In genomic region chr3:49662720-49663413, GRCh38 we compare ENCODE assay signal across 26 cellular contexts. TPM values are rescaled to one million over a fixed set of nuclear protein-coding genes. Genes with fewer than 3 reads are reported as not detected.
DNase-seq lines count a peak whose midpoint lies in the region; ATAC-seq, FAIRE-seq and TF ChIP-seq lines count a peak whose summit lies in the region.
"Had no signal": no experiment of that assay in that cellular context is flagged by ENCODE, and none has a peak within 500 bp of the region (broad histone marks: within the 10 kb centered on the region; RNA-seq: fewer than 3 reads in every experiment).

No MANE protein-coding gene starts in this region.

- ATAC-seq in GM18858 (IDR thresholded peaks at IDR 0.05; ENCODE audit: unreplicated experiment) = no peak
- ATAC-seq: A549; CD8-positive, alpha-beta T cell; HCT116 had no signal

- WGBS in H1 (ENCODE audit: extremely low coverage in 1 of 2, insufficient coverage in 1 of 2, insufficient read length in 1 of 2, insufficient replicate concordance in 2 of 2, low coverage in 1 of 2, low lambda C conversion rate in 2 of 2, missing lambda C conversion rate in 1 of 2), 2 experiments = 95% methylated on average over 34 of the region's 34 CpGs; no CpG with 5 or more reads in 1 of the 2 experiments
- no CpG with 5 or more reads among the region's 34 CpGs for WGBS in neuronal stem cell (ENCODE audit: extremely low coverage in 2 of 2, insufficient read length in 2 of 2, insufficient replicate concordance in 1 of 2), 2 donors

- H3K4me1 ChIP-seq in BLaER1 treated with 17β-estradiol and CSF1 and Interleukin-3, amounts not matched to agents 10 nM and 100 nM = peaks cover 14 to 50% (median 40%) of the 10 kb centered on the region in 10 experiments; a peak in 19 of 20 replicates
- H3K4me1 ChIP-seq in H1 (replicated peaks in 1 of 4; ENCODE audit: control insufficient read depth in 3 of 4, insufficient read depth in 4 of 4, low read length in 3 of 4) (peaks cover 0 to 8% (median under 1%) of the 10 kb centered on the region in 4 experiments; a peak in 1 of 7 replicates), neuronal stem cell (ENCODE audit: control insufficient read depth in 2 of 2, insufficient read depth in 1 of 2, low read depth in 1 of 2, low read length in 2 of 2) (peaks cover 0 to 2% of the 10 kb centered on the region in 2 donors)
- H3K4me1 ChIP-seq: BE2C had no signal

- H2BK5ac ChIP-seq in H1 (ENCODE audit: low read depth, low read length) = no peak overlapping the region
- no peak overlapping the region for H2BK5ac ChIP-seq in neuronal stem cell (ENCODE audit: low read length)

- no peak overlapping the region for H3K27ac Mint-ChIP-seq in mesothelial cell of epicardium
- H3K27ac Mint-ChIP-seq: CD4-positive, CD25-positive, alpha-beta regulatory T cell; CD8-positive, alpha-beta T cell had no signal

- no peaks in the 10 kb centered on the region for H3K23me2 ChIP-seq in H1 (ENCODE audit: low read depth, low read length)

- H3K56ac ChIP-seq in H1 (replicated peaks; ENCODE audit: insufficient read length, low read depth, low read length) = no peak overlapping the region

- CTCF ChIA-PET in H1 (lab: Charles Lee; ENCODE audit: partially characterized antibody) = interaction anchor here (0.8 to 3.9 kb wide), 8 partner anchors 9 to 126 kb away, joined by 3 to 21 read pairs (median 4); no protein-coding TSS in a partner anchor

- H4K8ac ChIP-seq in H1 (ENCODE audit: extremely low read depth, insufficient read depth, low read length) (peak overlapping the region; percentile 15; the same call in 1 of the 2 replicates), neuronal stem cell (ENCODE audit: low read depth, low read length) (peak overlapping the region; percentile 75)

- H3K4me2 ChIP-seq in BLaER1 treated with 17β-estradiol and CSF1 and Interleukin-3, amounts not matched to agents 10 nM and 100 nM = peak overlapping the region in 6 of 11 experiments; percentile 16 to 48 (median 32); a peak in 8 of 22 replicates
- H3K4me2 ChIP-seq in H1 (ENCODE audit: insufficient read depth in 1 of 2, low read depth in 2 of 2, low read length in 2 of 2) (no peak overlapping the region), neuronal stem cell (ENCODE audit: insufficient read depth, low read length, poor library complexity, severe bottlenecking) (no peak overlapping the region)
- H3K4me2 ChIP-seq: A549 had no signal

- H4K20me1 ChIP-seq in BLaER1 treated with 17β-estradiol and CSF1 and Interleukin-3, amounts not matched to agents 10 nM and 100 nM = peaks cover 0 to 20% (median 0%) of the 10 kb centered on the region in 11 experiments; a peak in 3 of 22 replicates
- no peaks in the 10 kb centered on the region for H4K20me1 ChIP-seq in H1 (replicated peaks in 1 of 2; ENCODE audit: control insufficient read depth in 1 of 2, insufficient read depth in 2 of 2, low read length in 2 of 2)

- H3K4me1 Mint-ChIP-seq in mesothelial cell of epicardium = peaks cover 2% of the 10 kb centered on the region
- H3K4me1 Mint-ChIP-seq: CD4-positive, CD25-positive, alpha-beta regulatory T cell had no signal

- no peak overlapping the region for H3K4me3 ChIP-seq in BLaER1 treated with 17β-estradiol and CSF1 and Interleukin-3, amounts not matched to agents 10 nM and 100 nM
- H3K4me3 ChIP-seq in H1 (ENCODE audit: extremely low read depth in 1 of 4, insufficient read depth in 2 of 4, low read depth in 3 of 4, low read length in 4 of 4) (no peak overlapping the region), neuronal stem cell (ENCODE audit: low read length in 2 of 2) (no peak overlapping the region)
- H3K4me3 ChIP-seq: A549, GM23248 had no signal

- no peaks in the 10 kb centered on the region; the same call in 1 of the 2 replicates for H3K79me1 ChIP-seq in H1 (ENCODE audit: low read depth, low read length)
- H3K79me1 ChIP-seq in neuronal stem cell (ENCODE audit: low read depth, low read length) = no peaks in the 10 kb centered on the region

- H4K91ac ChIP-seq in H1 (replicated peaks; ENCODE audit: insufficient read length, low read length) = no peak overlapping the region
- H4K91ac ChIP-seq in neuronal stem cell (ENCODE audit: low read depth, low read length, poor library complexity) = no peak overlapping the region

- no peak overlapping the region for H3K4me3 Mint-ChIP-seq in mesothelial cell of epicardium
- H3K4me3 Mint-ChIP-seq: CD4-positive, CD25-positive, alpha-beta regulatory T cell; CD8-positive, alpha-beta T cell; H9 had no signal

- FAIRE-seq in H1 (lab: Jason Lieb, UNC) = no peak
- FAIRE-seq: A549, D721Med, G401.6, GM12892, GM19239 had no signal

- H3K27me3 Mint-ChIP-seq in mesothelial cell of epicardium (ENCODE audit: low read depth) = no peaks in the 10 kb centered on the region

- no peaks in the 10 kb centered on the region for H3K36me3 Mint-ChIP-seq in mesothelial cell of epicardium
- H3K36me3 Mint-ChIP-seq: CD4-positive, CD25-positive, alpha-beta regulatory T cell; CD8-positive, alpha-beta T cell had no signal

- no peak overlapping the region for H3K14ac ChIP-seq in H1 (ENCODE audit: insufficient read length)
- no peak overlapping the region for H3K14ac ChIP-seq in neuronal stem cell (ENCODE audit: low read length)

- no peak for TF ChIP-seq CTCF in H1 (IDR thresholded peaks at IDR 0.05; ENCODE audit: control extremely low read depth in 1 of 3, insufficient read depth in 1 of 3, low read depth in 1 of 3, low read length in 3 of 3)
- no peak for TF ChIP-seq CTCF in mesothelial cell of epicardium (IDR thresholded peaks at IDR 0.05; ENCODE audit: unreplicated experiment)

- H4K5ac ChIP-seq in H1 (ENCODE audit: insufficient read length, low read depth, low read length) = no peak overlapping the region

- H2BK12ac ChIP-seq in H1 (ENCODE audit: low read depth, low read length) = no peak overlapping the region
- H2BK12ac ChIP-seq in neuronal stem cell (ENCODE audit: low read length) = no peak overlapping the region

- no peak overlapping the region for H3K27ac ChIP-seq in BLaER1 treated with 17β-estradiol and CSF1 and Interleukin-3, amounts not matched to agents 10 nM and 100 nM
- no peak overlapping the region for H3K27ac ChIP-seq in H1 (ENCODE audit: low read depth, low read length)
- H3K27ac ChIP-seq in neuronal stem cell (replicated peaks; ENCODE audit: low read length) = no peak overlapping the region
- H3K27ac ChIP-seq: A549, C4-2B, GM23248 had no signal

- H3K18ac ChIP-seq in H1 (ENCODE audit: extremely low read depth, low read length) (no peak overlapping the region), neuronal stem cell (ENCODE audit: low read length) (peak overlapping the region; percentile 46)

- H3K4ac ChIP-seq in H1 (replicated peaks; ENCODE audit: insufficient read length, low read depth, low read length) (no peak overlapping the region), neuronal stem cell (ENCODE audit: low read length) (no peak overlapping the region)

- H2AK5ac ChIP-seq in H1 (ENCODE audit: low read depth, low read length) (no peak overlapping the region), neuronal stem cell (ENCODE audit: low read depth, low read length) (peak overlapping the region; percentile 82)

- TF ChIP-seq RAD21 in Ishikawa (IDR thresholded peaks at IDR 0.05; ENCODE audit: low read depth) (no peak; the same call in 1 of the 2 replicates), H1 (IDR thresholded peaks at IDR 0.05 in 1 of 2, conservative IDR thresholded peaks at IDR 0.05 in 1 of 2; ENCODE audit: low read depth in 2 of 2, low read length in 2 of 2) (no peak)

- no peak overlapping the region for H2BK20ac ChIP-seq in H1 (ENCODE audit: low read length)

- no peaks in the 10 kb centered on the region for H3K27me3 ChIP-seq in BLaER1 treated with 17β-estradiol and CSF1 and Interleukin-3, amounts not matched to agents 10 nM and 100 nM
- H3K27me3 ChIP-seq in H1 (replicated peaks in 1 of 4; ENCODE audit: control insufficient read depth in 3 of 4, extremely low read depth in 1 of 4, insufficient read depth in 3 of 4, low read length in 3 of 4) (no peaks in the 10 kb centered on the region), neuronal stem cell (ENCODE audit: control insufficient read depth in 3 of 3, insufficient read depth in 3 of 3, low read depth in 1 of 3, low read length in 3 of 3) (no peaks in the 10 kb centered on the region)
- H3K27me3 ChIP-seq: BE2C had no signal

- H3K9me3 ChIP-seq in BLaER1 treated with 17β-estradiol and CSF1 and Interleukin-3, amounts not matched to agents 10 nM and 100 nM (replicated peaks in 1 of 11) = no peaks in the 10 kb centered on the region
- H3K9me3 ChIP-seq in H1 (ENCODE audit: insufficient read depth in 2 of 2, low read depth in 1 of 2, low read length in 1 of 2) = no peaks in the 10 kb centered on the region
- no peaks in the 10 kb centered on the region for H3K9me3 ChIP-seq in neuronal stem cell (replicated peaks in 1 of 2; ENCODE audit: control insufficient read depth in 2 of 2, insufficient read depth in 1 of 2, low read depth in 1 of 2, low read length in 2 of 2)
- H3K9me3 ChIP-seq: A549, BE2C, Caco-2 had no signal

- H2BK120ac ChIP-seq in H1 (replicated peaks; ENCODE audit: low read depth, low read length) (no peak overlapping the region), neuronal stem cell (ENCODE audit: low read depth, low read length) (no peak overlapping the region)

- POLR2A ChIA-PET in H1 (lab: Charles Lee; ENCODE audit: partially characterized antibody) = interaction anchor here (1.0 kb wide), 1 partner anchor 98 kb away, joined by 3 read pairs; no protein-coding TSS in a partner anchor

- TF ChIP-seq EP300 in Ishikawa (IDR thresholded peaks at IDR 0.05; ENCODE audit: borderline replicate concordance) (no peak; the same call in 1 of the 2 replicates), H1 (IDR thresholded peaks at IDR 0.05; ENCODE audit: borderline replicate concordance in 1 of 2, low read depth in 2 of 2, low read length in 2 of 2) (no peak)

- no peaks in the 10 kb centered on the region for H3K9me3 Mint-ChIP-seq in mesothelial cell of epicardium
- H3K9me3 Mint-ChIP-seq: CD8-positive, alpha-beta T cell; H9 had no signal

- DNase-seq in H1 (ENCODE audit: low read depth in 1 of 2, low spot score in 2 of 2) (no peak), neuronal stem cell (ENCODE audit: low spot score) (no peak), mesothelial cell of epicardium (ENCODE audit: low spot score in 2 of 2, unreplicated experiment in 2 of 2) (no peak), DMS53 (lab: John Stamatoyannopoulos, UW) (no peak)
- DNase-seq: 8988T; ACHN; AML-193; BE2C; Caco-2; CD4-positive, CD25-positive, alpha-beta regulatory T cell; CD8-positive, alpha-beta T cell; DMS 273 treated with DMSO at 0.1 percent for 48 hours; DMS79 treated with DMSO at 0.1 percent for 48 hours; GM23248; H9 had no signal

- no peak for TF ChIP-seq POLR2A in H1 (IDR thresholded peaks at IDR 0.05; ENCODE audit: control extremely low read depth in 1 of 2, low read depth in 2 of 2, low read length in 2 of 2)

- no peaks in the 10 kb centered on the region for H3K79me2 ChIP-seq in H1 (ENCODE audit: control insufficient read depth in 1 of 2, insufficient read depth in 2 of 2, low read length in 2 of 2)

- H2BK15ac ChIP-seq in H1 (ENCODE audit: low read length) (no peak overlapping the region), neuronal stem cell (ENCODE audit: low read length) (no peak overlapping the region)

- H3K9ac ChIP-seq in BLaER1 treated with 17β-estradiol and CSF1 and Interleukin-3, amounts not matched to agents 10 nM and 100 nM = 0 out of 22 replicates have a peak overlapping the region, but pooled peaks of 1 of the 11 experiments have one; percentile 18
- H3K9ac ChIP-seq in H1 (replicated peaks in 1 of 4; ENCODE audit: extremely low read depth in 1 of 4, low read depth in 3 of 4, low read length in 3 of 4) (no peak overlapping the region; a peak in 1 of 7 replicates), neuronal stem cell (ENCODE audit: low read depth, low read length, poor library complexity) (no peak overlapping the region)
- H3K9ac ChIP-seq: GM23248 had no signal

- H3K36me3 ChIP-seq in BLaER1 treated with 17β-estradiol and CSF1 and Interleukin-3, amounts not matched to agents 10 nM and 100 nM = no peaks in the 10 kb centered on the region
- H3K36me3 ChIP-seq in H1 (ENCODE audit: control insufficient read depth in 2 of 4, insufficient read depth in 4 of 4, low read length in 3 of 4) (no peaks in the 10 kb centered on the region), neuronal stem cell (replicated peaks in 1 of 2; ENCODE audit: control insufficient read depth in 2 of 2, insufficient read depth in 2 of 2, low read length in 2 of 2) (no peaks in the 10 kb centered on the region)
- H3K36me3 ChIP-seq: BE2C had no signal

- H2AFZ ChIP-seq in H1 (ENCODE audit: low read length) (no peak overlapping the region), neuronal stem cell (ENCODE audit: low read length) (no peak overlapping the region)
- H2AFZ ChIP-seq: GM23248 had no signal

- H3K23ac ChIP-seq in H1 (ENCODE audit: insufficient read length) = no peak overlapping the region
- peak overlapping the region; percentile 70 for H3K23ac ChIP-seq in neuronal stem cell (ENCODE audit: low read depth, low read length, poor library complexity)

RNA-seq across cellular contexts. Expression of gene APEH, which starts 11.3 kb away (rescaled TPM):
- 222 and 236 TPM in 2 replicates for total RNA-seq in H1 (2021; fragmentation: NEBNext Ultra II Directional; extraction: Animal tissue kit (Norgen Biotek cat#: 25700))
- 260 and 275 TPM in 2 replicates for polyA plus RNA-seq in H1 (2011; rRNA removed)
- polyA plus RNA-seq in H1 (2011; cell fraction: cytosol; rRNA removed) = 237 TPM
- 509 TPM for polyA plus RNA-seq in H1 (2011; cell fraction: nucleus; rRNA removed)
- 188 to 293 TPM (median 261 TPM) in 4 replicates for polyA plus RNA-seq in H1 (2012, experiment 1 of 2)
- polyA plus RNA-seq in H1 (2012, experiment 2 of 2) = 246 TPM
- polyA plus RNA-seq in H1 (2013, experiment 1 of 2) = 99.8 TPM
- 92.7 TPM for polyA plus RNA-seq in H1 (2013, experiment 2 of 2)
- 303 and 366 TPM in 2 replicates for polyA minus RNA-seq in H1 (2011; rRNA and poly(A)+ RNA removed)
- polyA minus RNA-seq in H1 (2011; cell fraction: cytosol; rRNA and poly(A)+ RNA removed) = 156 TPM
- polyA minus RNA-seq in H1 (2011; cell fraction: nucleus; rRNA and poly(A)+ RNA removed) = 198 TPM
- polyA plus RNA-seq in neuronal stem cell (2013, experiment 1 of 2) = 50.1 TPM
- 46.8 TPM for polyA plus RNA-seq in neuronal stem cell (2013, experiment 2 of 2)
- total RNA-seq in mesothelial cell of epicardium = 111 to 118 TPM (median 115 TPM) in 3 replicates

RNA-seq across cellular contexts. Expression of gene MST1, which starts 26.4 kb away (rescaled TPM):
- total RNA-seq in H1 (2021; fragmentation: NEBNext Ultra II Directional; extraction: Animal tissue kit (Norgen Biotek cat#: 25700)) = 6.2 and 8.5 TPM in 2 replicates
- polyA plus RNA-seq in H1 (2011; rRNA removed) = 9.5 and 14.2 TPM in 2 replicates
- polyA plus RNA-seq in H1 (2011; cell fraction: cytosol; rRNA removed) = 13.9 TPM
- polyA plus RNA-seq in H1 (2011; cell fraction: nucleus; rRNA removed) = 85.9 TPM
- 9.0 to 11.8 TPM (median 9.3 TPM) in 4 replicates for polyA plus RNA-seq in H1 (2012, experiment 1 of 2)
- 4.6 TPM for polyA plus RNA-seq in H1 (2012, experiment 2 of 2)
- 8.6 TPM for polyA plus RNA-seq in H1 (2013, experiment 1 of 2)
- polyA plus RNA-seq in H1 (2013, experiment 2 of 2) = 7.0 TPM
- polyA minus RNA-seq in H1 (2011; rRNA and poly(A)+ RNA removed) = 6.0 and 7.3 TPM in 2 replicates
- 13.4 TPM for polyA minus RNA-seq in H1 (2011; cell fraction: cytosol; rRNA and poly(A)+ RNA removed)
- 23.3 TPM for polyA minus RNA-seq in H1 (2011; cell fraction: nucleus; rRNA and poly(A)+ RNA removed)
- polyA plus RNA-seq in neuronal stem cell (2013, experiment 1 of 2) = 10.4 TPM
- 11.3 TPM for polyA plus RNA-seq in neuronal stem cell (2013, experiment 2 of 2)
- 101 to 109 TPM (median 103 TPM) in 3 replicates for total RNA-seq in mesothelial cell of epicardium

RNA-seq across cellular contexts. Expression of gene RNF123, which starts 26.5 kb away (rescaled TPM):
- total RNA-seq in H1 (2021; fragmentation: NEBNext Ultra II Directional; extraction: Animal tissue kit (Norgen Biotek cat#: 25700)) = 30.5 and 34.2 TPM in 2 replicates
- 57.7 and 71.5 TPM in 2 replicates for polyA plus RNA-seq in H1 (2011; rRNA removed)
- 42.3 TPM for polyA plus RNA-seq in H1 (2011; cell fraction: cytosol; rRNA removed)
- 154 TPM for polyA plus RNA-seq in H1 (2011; cell fraction: nucleus; rRNA removed)
- polyA plus RNA-seq in H1 (2012, experiment 1 of 2) = 14.4 to 33.7 TPM (median 28.7 TPM) in 4 replicates
- 25.2 TPM for polyA plus RNA-seq in H1 (2012, experiment 2 of 2)
- polyA plus RNA-seq in H1 (2013, experiment 1 of 2) = 25.4 TPM
- 26.8 TPM for polyA plus RNA-seq in H1 (2013, experiment 2 of 2)
- polyA minus RNA-seq in H1 (2011; rRNA and poly(A)+ RNA removed) = 49.8 TPM in 2 replicates
- 26.6 TPM for polyA minus RNA-seq in H1 (2011; cell fraction: cytosol; rRNA and poly(A)+ RNA removed)
- 51.9 TPM for polyA minus RNA-seq in H1 (2011; cell fraction: nucleus; rRNA and poly(A)+ RNA removed)
- polyA plus RNA-seq in neuronal stem cell (2013, experiment 1 of 2) = 21.9 TPM
- polyA plus RNA-seq in neuronal stem cell (2013, experiment 2 of 2) = 20.9 TPM
- total RNA-seq in mesothelial cell of epicardium = 57.3 to 59.2 TPM (median 57.5 TPM) in 3 replicates

RNA-seq across cellular contexts. Expression of gene AMIGO3, which starts 56.6 kb away (rescaled TPM):
- total RNA-seq in H1 (2021; fragmentation: NEBNext Ultra II Directional; extraction: Animal tissue kit (Norgen Biotek cat#: 25700)) = 1.6 and 2.9 TPM in 2 replicates
- polyA plus RNA-seq in H1 (2011; rRNA removed) = 8.8 and 13.1 TPM in 2 replicates
- 5.9 TPM for polyA plus RNA-seq in H1 (2011; cell fraction: cytosol; rRNA removed)
- polyA plus RNA-seq in H1 (2011; cell fraction: nucleus; rRNA removed) = 7.3 TPM
- 3.7 to 6.4 TPM (median 6.0 TPM) in 4 replicates for polyA plus RNA-seq in H1 (2012, experiment 1 of 2)
- 5.3 TPM for polyA plus RNA-seq in H1 (2012, experiment 2 of 2)
- 7.9 TPM for polyA plus RNA-seq in H1 (2013, experiment 1 of 2)
- 7.7 TPM for polyA plus RNA-seq in H1 (2013, experiment 2 of 2)
- 3.1 and 3.4 TPM in 2 replicates for polyA minus RNA-seq in H1 (2011; rRNA and poly(A)+ RNA removed)
- 8.0 TPM for polyA minus RNA-seq in H1 (2011; cell fraction: cytosol; rRNA and poly(A)+ RNA removed)
- 14.2 TPM for polyA minus RNA-seq in H1 (2011; cell fraction: nucleus; rRNA and poly(A)+ RNA removed)
- 1.0 TPM for polyA plus RNA-seq in neuronal stem cell (2013, experiment 1 of 2)
- polyA plus RNA-seq in neuronal stem cell (2013, experiment 2 of 2) = 0.93 TPM
- total RNA-seq in mesothelial cell of epicardium = 0.78 to 0.95 TPM in 2 of 3 replicates, not detected in the other
- total RNA-seq: Caco-2; CD4-positive, CD25-positive, alpha-beta regulatory T cell; GM23248; H4 had no signal

Comparison
In these comparisons a context has a peak if more than half of its experiments do, and no peak if none do; other contexts are left out.
1. H3K4me2 ChIP-seq: peak in BLaER1 treated with 17β-estradiol and CSF1 and Interleukin-3, amounts not matched to agents 10 nM and 100 nM (6 of 11); none in H1 (0 of 2) and neuronal stem cell (single experiment).
2. RNA of gene MST1, which starts 26.4 kb away (total RNA-seq): 101 to 109 TPM in mesothelial cell of epicardium; 6.2 to 8.5 TPM in H1; every median in the first group is over 10 times any median in the second.